10 cellular contexts compared by ENCODE assay signal in the genomic region with DNA sequence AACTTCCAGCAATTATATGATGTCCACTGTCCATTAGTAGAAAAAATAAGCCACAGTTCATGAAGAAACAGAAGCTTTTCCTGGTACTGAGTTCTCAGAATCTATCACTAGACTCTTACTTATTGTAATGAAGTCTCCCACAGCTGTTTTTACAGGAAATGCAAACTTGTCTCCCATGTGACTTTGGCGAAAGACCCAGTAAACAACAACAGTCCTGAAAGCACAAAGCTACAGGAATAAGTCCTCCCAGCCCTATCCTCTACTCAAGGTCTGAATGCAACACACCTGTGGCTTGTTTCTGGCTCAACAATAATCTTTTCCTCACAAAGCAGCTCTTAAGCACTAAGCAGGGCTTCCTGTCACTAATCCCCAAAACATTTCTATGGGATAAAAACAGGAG. TPM values are rescaled to one million over a fixed set of nuclear protein-coding genes. Genes with fewer than 3 reads are reported as not detected.
A peak's percentile ranks its signal among the peaks of the same experiment; 100 is the strongest.
DNase-seq lines count a peak whose midpoint lies in the region; ATAC-seq and TF ChIP-seq lines count a peak whose summit lies in the region.
"Had no signal": no experiment of that assay in that cellular context is flagged by ENCODE, and none has a peak within 500 bp of the region (broad histone marks: within the 10 kb centered on the region; RNA-seq: fewer than 3 reads in every experiment).

No MANE protein-coding gene starts in this region.

- H3K4me2 ChIP-seq in DOHH2 (ENCODE audit: low read length): peak overlapping the region; percentile 74

- TF ChIP-seq CTCF in DOHH2 (IDR thresholded peaks at IDR 0.05; ENCODE audit: low read depth, low read length, poor library complexity, severe bottlenecking): no peak
- TF ChIP-seq CTCF in dorsolateral prefrontal cortex (IDR thresholded peaks at IDR 0.05 in 54 of 56, conservative IDR thresholded peaks at IDR 0.05 in 2 of 56; ENCODE audit: low read depth in 1 of 56, partially characterized antibody in 56 of 56): no peak
- no peak for TF ChIP-seq CTCF in nephron progenitor cell (IDR thresholded peaks at IDR 0.05)

- H3F3A ChIP-seq in DOHH2 (ENCODE audit: control insufficient read depth, insufficient read depth): peaks cover 3% of the 10 kb centered on the region; the same call in 1 of the 2 replicates

- no peak overlapping the region for H3K4me3 Mint-ChIP-seq in nephron progenitor cell

- no peak overlapping the region for H3K27ac Mint-ChIP-seq in nephron progenitor cell

- H3K27ac ChIP-seq in DOHH2 (ENCODE audit: low read depth, low read length): peak overlapping the region; percentile 41
- no peak overlapping the region for H3K27ac ChIP-seq in iPS DF 6.9 (ENCODE audit: low read length)
- H3K27ac ChIP-seq in dorsolateral prefrontal cortex: peak overlapping the region in 7 of 59 donors; percentile 28 to 53 (median 42)

- DNase-seq in Kasumi-1 (lab: John Stamatoyannopoulos, UW) (peak; percentile 29 to 60), iPS DF 6.9 (ENCODE audit: low read depth, low spot score) (peak; percentile 33), glomerular visceral epithelial cell (ENCODE audit: extremely low spot score) (no peak), mesenteric fat pad (ENCODE audit: low spot score) (no peak), dorsolateral prefrontal cortex (no peak), nephron progenitor cell (no peak)
- DNase-seq: stimulated activated CD4-positive, alpha-beta T cell treated with anti-CD3 and anti-CD28 coated beads, Interleukin-15, amount 100 ng/mL, for 24 hours had no signal

- H3K79me2 ChIP-seq in DOHH2 (ENCODE audit: control insufficient read depth, low read length): no peaks in the 10 kb centered on the region

- H3K36me3 ChIP-seq in DOHH2 (ENCODE audit: control insufficient read depth, low read length) (no peaks in the 10 kb centered on the region), iPS DF 6.9 (ENCODE audit: control insufficient read depth, insufficient read depth, low read length) (no peaks in the 10 kb centered on the region)
- H3K36me3 ChIP-seq: Peyer's patch had no signal

- H3K9me2 ChIP-seq in DOHH2 (replicated peaks; ENCODE audit: control insufficient read depth, low read length): no peaks in the 10 kb centered on the region

- no CpG with 5 or more reads among the region's 1 CpG for WGBS in iPS DF 6.9 (ENCODE audit: insufficient coverage, insufficient read length)

- intact Hi-C loops in dorsolateral prefrontal cortex (cut with DNase I): loop anchor here in 1 of 2 donors (10.0 kb wide), 1 partner anchor 181 kb away; the partner anchor contains the start of gene SLC4A7

- H3K4me1 ChIP-seq in DOHH2 (ENCODE audit: control insufficient read depth, low read length) (peaks cover 10% of the 10 kb centered on the region), iPS DF 6.9 (ENCODE audit: control insufficient read depth, insufficient read depth, low read length) (peaks cover 2% of the 10 kb centered on the region; the same call in 1 of the 2 replicates)
- H3K4me1 ChIP-seq: Peyer's patch had no signal

- peak overlapping the region; percentile 49 for H3K4me3 ChIP-seq in DOHH2 (ENCODE audit: low read length)
- H3K4me3 ChIP-seq in iPS DF 6.9 (ENCODE audit: low read length): no peak overlapping the region
- H3K4me3 ChIP-seq in dorsolateral prefrontal cortex: peak overlapping the region in 5 of 59 donors; percentile 15 to 24 (median 18)
- H3K4me3 ChIP-seq: Peyer's patch had no signal

- no peaks in the 10 kb centered on the region for H3K36me3 Mint-ChIP-seq in nephron progenitor cell (ENCODE audit: low read depth)

- H3K27me3 ChIP-seq in DOHH2 (ENCODE audit: control insufficient read depth, low read length) (no peaks in the 10 kb centered on the region), iPS DF 6.9 (ENCODE audit: control insufficient read depth, insufficient read depth, low read length) (no peaks in the 10 kb centered on the region), dorsolateral prefrontal cortex (no peaks in the 10 kb centered on the region)
- H3K27me3 ChIP-seq: Peyer's patch had no signal

- H3K9me3 ChIP-seq in DOHH2 (ENCODE audit: control insufficient read depth, insufficient read depth, low read length) (no peaks in the 10 kb centered on the region), iPS DF 6.9 (ENCODE audit: control insufficient read depth, insufficient read depth, low read length) (no peaks in the 10 kb centered on the region)
- H3K9me3 ChIP-seq: Peyer's patch had no signal

- peaks cover 4% of the 10 kb centered on the region for H3K27me3 Mint-ChIP-seq in nephron progenitor cell (ENCODE audit: low read depth, poor library complexity)

- no peaks in the 10 kb centered on the region for H3K9me3 Mint-ChIP-seq in nephron progenitor cell

- peak; percentile 33 for ATAC-seq in GM21529 (IDR thresholded peaks at IDR 0.05; ENCODE audit: unreplicated experiment)

- H4K20me1 ChIP-seq in DOHH2 (ENCODE audit: control insufficient read depth, insufficient read depth, low read depth, low read length): no peaks in the 10 kb centered on the region

- H3K4me1 Mint-ChIP-seq in nephron progenitor cell: peaks cover 13% of the 10 kb centered on the region

RNA-seq across cellular contexts. Expression of gene EOMES, which starts 55.8 kb away (rescaled TPM):
- total RNA-seq in mesenteric fat pad (0.42 TPM), dorsolateral prefrontal cortex (under 1 TPM in 24 of 120 experiments, not detected in 96; 0.13 to 0.47 (median 0.25) TPM)

Comparison
In these comparisons a context has a peak if more than half of its experiments do, and no peak if none do; other contexts are left out.
1. DNase-seq: peak in Kasumi-1 (2 of 2) and iPS DF 6.9 (single experiment); none in glomerular visceral epithelial cell (single experiment), mesenteric fat pad (single experiment), dorsolateral prefrontal cortex (0 of 10) and nephron progenitor cell (single experiment).